9 cellular contexts compared by ENCODE assay signal in genomic region chr20:36836591-36837329, GRCh38. TPM values are rescaled to one million over a fixed set of nuclear protein-coding genes. Genes with fewer than 3 reads are reported as not detected.
DNase-seq lines count a peak whose midpoint lies in the region; ATAC-seq, FAIRE-seq and TF ChIP-seq lines count a peak whose summit lies in the region.
"Had no signal": no experiment of that assay in that cellular context is flagged by ENCODE, and none has a peak within 500 bp of the region (broad histone marks: within the 10 kb centered on the region; RNA-seq: fewer than 3 reads in every experiment).

No MANE protein-coding gene starts in this region.

- TF ChIP-seq EP300 in A549 (IDR thresholded peaks at IDR 0.05), result no peak

- peak overlapping the region; percentile 93 for H3K4me2 ChIP-seq in A549

- H3K27me3 Mint-ChIP-seq in WTC11 (ENCODE audit: low read depth) (no peaks in the 10 kb centered on the region), neural crest cell (ENCODE audit: low read depth) (no peaks in the 10 kb centered on the region)

- H3K27ac ChIP-seq in A549 (peak overlapping the region; percentile 87 to 92; a peak in 5 of 6 replicates), esophagus (ENCODE audit: low read depth in 2 of 2, low read length in 1 of 2) (peak overlapping the region; percentile 71 to 86)

- peaks cover 0 to 6% of the 10 kb centered on the region in 2 donors for H3K36me3 ChIP-seq in esophagus (ENCODE audit: control insufficient read depth in 2 of 2, insufficient read depth in 2 of 2, low read length in 1 of 2)

- H3K9me3 ChIP-seq in A549 (no peaks in the 10 kb centered on the region), esophagus (ENCODE audit: control insufficient read depth in 2 of 2, insufficient read depth in 1 of 2, low read depth in 1 of 2, low read length in 1 of 2) (no peaks in the 10 kb centered on the region)

- no peaks in the 10 kb centered on the region; the same call in 1 of the 2 replicates for H3K36me3 Mint-ChIP-seq in WTC11
- H3K36me3 Mint-ChIP-seq in neural crest cell (ENCODE audit: low read depth), result peaks cover 6% of the 10 kb centered on the region

- H3K4me3 Mint-ChIP-seq in WTC11, result peak overlapping the region; percentile 67
- peak overlapping the region; percentile 34 for H3K4me3 Mint-ChIP-seq in neural crest cell

- no peaks in the 10 kb centered on the region for H3K27me3 ChIP-seq in esophagus (ENCODE audit: control insufficient read depth in 1 of 2, insufficient read depth in 2 of 2, low read length in 2 of 2)

- CTCF ChIA-PET in A549 (lab: Yijun Ruan, JAX), result interaction anchor here (0.8 to 11.5 kb wide), 13 partner anchors 11 to 63 kb away, joined by 3 to 96 read pairs (median 6); partner anchors contain the start of gene DSN1
- CTCF ChIA-PET in WTC11 (lab: Charles Lee), result interaction anchor here (0.6 to 7.0 kb wide), 30 partner anchors 9 to 311 kb away, joined by 3 to 89 read pairs (median 4); partner anchors contain the start of genes DSN1, RAB5IF and TLDC2

- DNase-seq in A549 (ENCODE audit: low read depth in 1 of 2, low spot score in 1 of 2) (peak; percentile 69 to 87), GM12892 (ENCODE audit: insufficient read length) (no peak), NCI-H2029 treated with DMSO at 0.1 percent for 48 hours (lab: John Stamatoyannopoulos, UW) (peak; percentile 24), WTC11 (ENCODE audit: low spot score) (peak; percentile 90), neural crest cell (ENCODE audit: low read depth, low spot score) (peak; percentile 66), GM03348 (ENCODE audit: low spot score) (no peak), AG08395 (ENCODE audit: low spot score) (no peak)

- POLR2A ChIA-PET in A549 (lab: Yijun Ruan, JAX) (interaction anchor here (1.4 kb wide), 1 partner anchor 27 kb away, joined by 9 read pairs; a partner anchor contains a TSS), WTC11 (lab: Charles Lee) (interaction anchor here (0.7 to 1.6 kb wide), 5 partner anchors 22 to 46 kb away, joined by 3 to 10 read pairs (median 6); no protein-coding TSS in a partner anchor)

- peak overlapping the region; percentile 83 for H3K27ac Mint-ChIP-seq in WTC11
- H3K27ac Mint-ChIP-seq in neural crest cell (ENCODE audit: unreplicated experiment), result no peak overlapping the region

- no peaks in the 10 kb centered on the region for H3K9me3 Mint-ChIP-seq in WTC11
- no peaks in the 10 kb centered on the region for H3K9me3 Mint-ChIP-seq in neural crest cell

- peak; percentile 73 to 82; a peak in 5 of 6 replicates for ATAC-seq in A549
- ATAC-seq in WTC11, result peak; percentile 61

- no peak for FAIRE-seq in A549 (lab: Jason Lieb, UNC)
- peak; percentile 82 for FAIRE-seq in GM12892 (lab: Jason Lieb, UNC)

- H3K4me3 ChIP-seq in A549, result no peak overlapping the region
- no peak overlapping the region for H3K4me3 ChIP-seq in esophagus (ENCODE audit: low read depth in 1 of 2, low read length in 2 of 2)

- TF ChIP-seq POLR2A in A549 (IDR thresholded peaks at IDR 0.05; ENCODE audit: low read length) (no peak), GM12892 (IDR thresholded peaks at IDR 0.05; ENCODE audit: low read depth, low read length) (no peak; the same call in 1 of the 2 replicates)

- peaks cover 31% of the 10 kb centered on the region for H3K4me1 Mint-ChIP-seq in WTC11
- peaks cover 38% of the 10 kb centered on the region for H3K4me1 Mint-ChIP-seq in neural crest cell

- H3K4me1 ChIP-seq in A549 (peaks cover 31% of the 10 kb centered on the region), esophagus (ENCODE audit: control insufficient read depth in 2 of 2, insufficient read depth in 2 of 2, low read length in 1 of 2) (peaks cover 0 to 11% of the 10 kb centered on the region in 2 donors)

- 69% methylated on average over 10 of the region's 10 CpGs for WGBS in A549 (ENCODE audit: missing lambda C conversion rate)
- WGBS in esophagus, 2 donors, result 78 to 82% methylated on average over 10 of the region's 10 CpGs

- TF ChIP-seq CTCF in A549 (IDR thresholded peaks at IDR 0.05) (peak; percentile 50), WTC11 (IDR thresholded peaks at IDR 0.05) (peak; percentile 48; the same call in 1 of the 2 replicates), neural crest cell (conservative IDR thresholded peaks at IDR 0.05) (peak; percentile 58)

- TF ChIP-seq RAD21 in A549 (conservative IDR thresholded peaks at IDR 0.05 in 1 of 2, IDR thresholded peaks at IDR 0.05 in 1 of 2), result peak; percentile 30 to 48; a peak in 3 of 5 replicates

TF ChIP-seq in A549, 52 proteins besides CTCF, POLR2A, EP300 and RAD21:
- TF ChIP-seq HOXB5 (CRISPR knock-in tag; IDR thresholded peaks at IDR 0.05), result no peak
- 0 out of 3 replicates have a peak, but pooled peaks have one; percentile 20 for TF ChIP-seq SMC3 (IDR thresholded peaks at IDR 0.05)

TF ChIP-seq in WTC11, 78 proteins besides CTCF, POLR2A, EP300 and RAD21 (continues in another document):
- no peak for TF ChIP-seq ATF2 (CRISPR knock-in tag; IDR thresholded peaks at IDR 0.05; ENCODE audit: borderline replicate concordance, low read depth)
- peak; percentile 44; the same call in 1 of the 2 replicates for TF ChIP-seq GABPB1 (CRISPR knock-in tag; IDR thresholded peaks at IDR 0.05)
- TF ChIP-seq JUN (CRISPR knock-in tag; IDR thresholded peaks at IDR 0.05), result no peak
- 0 out of 2 replicates have a peak, but pooled peaks have one; percentile 32 for TF ChIP-seq ZSCAN18 (CRISPR knock-in tag; IDR thresholded peaks at IDR 0.05)
- TF ChIP-seq MXD4 (CRISPR knock-in tag; IDR thresholded peaks at IDR 0.05; ENCODE audit: borderline replicate concordance), result peak; percentile 48; the same call in 1 of the 2 replicates
- TF ChIP-seq MYBL2 (CRISPR knock-in tag; IDR thresholded peaks at IDR 0.05), result 0 out of 2 replicates have a peak, but pooled peaks have one; percentile 47
- TF ChIP-seq ZNF232 (CRISPR knock-in tag; IDR thresholded peaks at IDR 0.05), result no peak
- no peak for TF ChIP-seq ZNF219 (CRISPR knock-in tag; IDR thresholded peaks at IDR 0.05; ENCODE audit: borderline replicate concordance)
- TF ChIP-seq, protein P1, sequence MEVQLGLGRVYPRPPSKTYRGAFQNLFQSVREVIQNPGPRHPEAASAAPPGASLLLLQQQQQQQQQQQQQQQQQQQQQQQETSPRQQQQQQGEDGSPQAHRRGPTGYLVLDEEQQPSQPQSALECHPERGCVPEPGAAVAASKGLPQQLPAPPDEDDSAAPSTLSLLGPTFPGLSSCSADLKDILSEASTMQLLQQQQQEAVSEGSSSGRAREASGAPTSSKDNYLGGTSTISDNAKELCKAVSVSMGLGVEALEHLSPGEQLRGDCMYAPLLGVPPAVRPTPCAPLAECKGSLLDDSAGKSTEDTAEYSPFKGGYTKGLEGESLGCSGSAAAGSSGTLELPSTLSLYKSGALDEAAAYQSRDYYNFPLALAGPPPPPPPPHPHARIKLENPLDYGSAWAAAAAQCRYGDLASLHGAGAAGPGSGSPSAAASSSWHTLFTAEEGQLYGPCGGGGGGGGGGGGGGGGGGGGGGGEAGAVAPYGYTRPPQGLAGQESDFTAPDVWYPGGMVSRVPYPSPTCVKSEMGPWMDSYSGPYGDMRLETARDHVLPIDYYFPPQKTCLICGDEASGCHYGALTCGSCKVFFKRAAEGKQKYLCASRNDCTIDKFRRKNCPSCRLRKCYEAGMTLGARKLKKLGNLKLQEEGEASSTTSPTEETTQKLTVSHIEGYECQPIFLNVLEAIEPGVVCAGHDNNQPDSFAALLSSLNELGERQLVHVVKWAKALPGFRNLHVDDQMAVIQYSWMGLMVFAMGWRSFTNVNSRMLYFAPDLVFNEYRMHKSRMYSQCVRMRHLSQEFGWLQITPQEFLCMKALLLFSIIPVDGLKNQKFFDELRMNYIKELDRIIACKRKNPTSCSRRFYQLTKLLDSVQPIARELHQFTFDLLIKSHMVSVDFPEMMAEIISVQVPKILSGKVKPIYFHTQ (CRISPR knock-in tag; IDR thresholded peaks at IDR 0.05), result peak; percentile 79; the same call in 1 of the 2 replicates
- TF ChIP-seq ZNF121 (CRISPR knock-in tag; IDR thresholded peaks at IDR 0.05), result peak; percentile 99
- 0 out of 2 replicates have a peak, but pooled peaks have one; percentile 23 for TF ChIP-seq MAX (CRISPR knock-in tag; IDR thresholded peaks at IDR 0.05)
- no peak for TF ChIP-seq NFYB (CRISPR knock-in tag; conservative IDR thresholded peaks at IDR 0.05; ENCODE audit: low read depth)
- TF ChIP-seq FOXK1 (CRISPR knock-in tag; IDR thresholded peaks at IDR 0.05), result peak; percentile 61; the same call in 1 of the 2 replicates
- TF ChIP-seq SP1 (CRISPR knock-in tag; conservative IDR thresholded peaks at IDR 0.05), result no peak
- peak; percentile 11; the same call in 1 of the 2 replicates for TF ChIP-seq ZNF423 (CRISPR knock-in tag; IDR thresholded peaks at IDR 0.05)

RNA-seq across cellular contexts. Expression of gene TLDC2, which starts 39.2 kb away (rescaled TPM):
- polyA plus RNA-seq in A549 (2011; rRNA removed) (0.09 and 0.17 TPM in 2 replicates), A549 (2017; fragmentation: RNase III; extraction: RNeasy Plus Mini Kit Qiagen cat#74134 plus additional on column Dnase treatment) (0.04 TPM in 1 of 3 replicates, not detected in the others), esophagus (under 1 TPM; 0.16 to 0.29 TPM)
- not detected in 2 replicates for polyA plus RNA-seq in A549 (2012; cell fraction: cytosol; rRNA removed)
- not detected in 2 replicates for polyA plus RNA-seq in A549 (2012; cell fraction: nucleus; rRNA removed)
- 0.50 TPM in 1 of 2 replicates, not detected in the other for polyA minus RNA-seq in A549 (2011; rRNA and poly(A)+ RNA removed)
- polyA plus RNA-seq in GM12892 (2012; ENCODE audit: missing spikeins), result 0.68 TPM
- total RNA-seq in WTC11 (2021) (0.09 to 0.25 TPM (median 0.17 TPM) in 3 replicates), neural crest cell (not detected in 2 replicates)
- total RNA-seq: pulmonary artery endothelial cell had no signal

Comparison
In these comparisons a context has a peak if more than half of its experiments do, and no peak if none do; other contexts are left out.
1. DNase-seq: peak in A549 (2 of 2), NCI-H2029 treated with DMSO at 0.1 percent for 48 hours (single experiment), WTC11 (single experiment) and neural crest cell (single experiment); none in GM12892 (single experiment), GM03348 (single experiment) and AG08395 (single experiment).
2. Of the 8 proteins assayed by ChIP-seq in both WTC11 and A549: peak only in WTC11: MAX; only in A549: none; in both: CTCF; in neither: 6.
3. Peak in every context shown above with its lines, with median percentiles within 50 percentile points of each other: CTCF ChIP-seq.